11 cellular contexts compared by ENCODE assay signal in genomic region chr2:134402385-134402784, GRCh38.
DNase-seq lines count a peak whose midpoint lies in the region; ATAC-seq and TF ChIP-seq lines count a peak whose summit lies in the region.
"Had no signal": no experiment of that assay in that cellular context is flagged by ENCODE, and none has a peak within 500 bp of the region (broad histone marks: within the 10 kb centered on the region; RNA-seq: fewer than 3 reads in every experiment).

No MANE protein-coding gene starts in this region.

- H3K9me3 ChIP-seq in gastroesophageal sphincter = no peaks in the 10 kb centered on the region
- H3K9me3 ChIP-seq: upper lobe of left lung had no signal

- DNase-seq in GM04504 (ENCODE audit: low read depth) (peak; percentile 79), SKM-1 (lab: John Stamatoyannopoulos, UW; ENCODE audit: unreplicated experiment) (peak; percentile 21), skeletal muscle cell (ENCODE audit: low read depth) (peak; percentile 95), GOT3 (lab: John Stamatoyannopoulos, UW) (no peak), NCI-H345 treated with DMSO at 0.1 percent for 48 hours (lab: John Stamatoyannopoulos, UW; ENCODE audit: unreplicated experiment) (no peak)
- no peak for DNase-seq in activated CD4-positive, alpha-beta T cell treated with anti-CD3 and anti-CD28 coated beads, Interleukin-2, amount 50 U/mL, for 48 hours
- DNase-seq: DMS79; stimulated activated CD4-positive, alpha-beta T cell treated with anti-CD3 and anti-CD28 coated beads, Interleukin-4, amount 100 ng/mL, for 24 hours; upper lobe of left lung had no signal

- peak overlapping the region in 3 of 4 donors; percentile 60 to 64 (median 63) for H3K27ac ChIP-seq in gastroesophageal sphincter
- H3K27ac ChIP-seq: upper lobe of left lung had no signal

- H3K36me3 ChIP-seq in gastroesophageal sphincter = peaks cover 0 to 24% of the 10 kb centered on the region in 2 donors

- no peaks in the 10 kb centered on the region for H3K27me3 ChIP-seq in gastroesophageal sphincter
- H3K27me3 ChIP-seq: upper lobe of left lung had no signal

- TF ChIP-seq POLR2A in gastroesophageal sphincter (IDR thresholded peaks at IDR 0.05) = no peak

- peak; percentile 93 for ATAC-seq in gastroesophageal sphincter
- ATAC-seq in GM21367 (IDR thresholded peaks at IDR 0.05; ENCODE audit: unreplicated experiment) = no peak

- no peak for TF ChIP-seq EP300 in gastroesophageal sphincter (IDR thresholded peaks at IDR 0.05)

- 0 to 45% methylated on average over 1 of the region's 1 CpG for WGBS in gastroesophageal sphincter (ENCODE audit: low coverage in 1 of 2), 2 donors

- peaks cover 0 to 44% (median 17%) of the 10 kb centered on the region in 3 donors for H3K4me1 ChIP-seq in gastroesophageal sphincter

- no peak overlapping the region for H3K4me3 ChIP-seq in gastroesophageal sphincter
- no peak overlapping the region for H3K4me3 ChIP-seq in skeletal muscle cell (ENCODE audit: low read depth, low read length)
- H3K4me3 ChIP-seq: upper lobe of left lung had no signal

- TF ChIP-seq CTCF in gastroesophageal sphincter (IDR thresholded peaks at IDR 0.05) = no peak

Comparison
In these comparisons a context has a peak if more than half of its experiments do, and no peak if none do; other contexts are left out.
1. DNase-seq: peak in GM04504 (single experiment), SKM-1 (single experiment) and skeletal muscle cell (single experiment); none in GOT3 (single experiment), activated CD4-positive, alpha-beta T cell treated with anti-CD3 and anti-CD28 coated beads, Interleukin-2, amount 50 U/mL, for 48 hours (0 of 2) and NCI-H345 treated with DMSO at 0.1 percent for 48 hours (single experiment).